ENCODE assay signal across 9 cellular contexts in genomic region chr19:20051841-20052768, GRCh38. TPM values are rescaled to one million over a fixed set of nuclear protein-coding genes. Genes with fewer than 3 reads are reported as not detected.
DNase-seq lines count a peak whose midpoint lies in the region; ATAC-seq and TF ChIP-seq lines count a peak whose summit lies in the region.
"Had no signal": no experiment of that assay in that cellular context is flagged by ENCODE, and none has a peak within 500 bp of the region (broad histone marks: within the 10 kb centered on the region; RNA-seq: fewer than 3 reads in every experiment).

No MANE protein-coding gene starts in this region.

- peak; percentile 63 for DNase-seq in SIG-M5 treated with dmso at 0.1 percent for 504 hours (lab: John Stamatoyannopoulos, UW; ENCODE audit: unreplicated experiment)
- DNase-seq in SIG-M5 (lab: John Stamatoyannopoulos, UW) = no peak
- DNase-seq in NCI-H748 (lab: John Stamatoyannopoulos, UW; ENCODE audit: unreplicated experiment) = peak; percentile 98
- DNase-seq in activated CD8-positive, alpha-beta memory T cell treated with anti-CD3 and anti-CD28 coated beads, Interleukin-2, amount 50 U/mL, for 48 hours = peak; percentile 78
- DNase-seq in epidermal melanocyte (ENCODE audit: insufficient read length, low spot score) = peak; percentile 67
- DNase-seq in mesothelial cell of epicardium (ENCODE audit: low spot score in 2 of 2, unreplicated experiment in 2 of 2) = peak; percentile 79 to 93
- peak; percentile 50 for DNase-seq in stimulated activated CD8-positive, alpha-beta memory T cell treated with anti-CD3 and anti-CD28 coated beads, Interleukin-15, amount 100 ng/mL, for 24 hours (ENCODE audit: low read depth)

- H3K9me3 Mint-ChIP-seq in mesothelial cell of epicardium = no peaks in the 10 kb centered on the region

- H3K4me3 Mint-ChIP-seq in mesothelial cell of epicardium = peak overlapping the region; percentile 97

- peak overlapping the region; percentile 97 for H3K27ac Mint-ChIP-seq in mesothelial cell of epicardium

- TF ChIP-seq CTCF in mesothelial cell of epicardium (IDR thresholded peaks at IDR 0.05; ENCODE audit: unreplicated experiment) = no peak

- H3K4me1 Mint-ChIP-seq in mesothelial cell of epicardium = peaks cover 9% of the 10 kb centered on the region

- H3K27me3 Mint-ChIP-seq in mesothelial cell of epicardium (ENCODE audit: low read depth) = no peaks in the 10 kb centered on the region

- ATAC-seq in HG03159 (IDR thresholded peaks at IDR 0.05; ENCODE audit: unreplicated experiment) = peak; percentile 91
- ATAC-seq: A549 had no signal

- H3K36me3 Mint-ChIP-seq in mesothelial cell of epicardium = no peaks in the 10 kb centered on the region

RNA-seq across cellular contexts. Expression of gene ZNF682, which starts 12.8 kb away (rescaled TPM):
- 11.0 to 13.6 TPM (median 13.0 TPM) in 3 replicates for total RNA-seq in mesothelial cell of epicardium

RNA-seq across cellular contexts. Expression of gene ZNF90, which starts 25.7 kb away (rescaled TPM):
- total RNA-seq in mesothelial cell of epicardium = 27.6 to 28.0 TPM (median 27.9 TPM) in 3 replicates
